8 cellular contexts compared by ENCODE assay signal in the genomic region with DNA sequence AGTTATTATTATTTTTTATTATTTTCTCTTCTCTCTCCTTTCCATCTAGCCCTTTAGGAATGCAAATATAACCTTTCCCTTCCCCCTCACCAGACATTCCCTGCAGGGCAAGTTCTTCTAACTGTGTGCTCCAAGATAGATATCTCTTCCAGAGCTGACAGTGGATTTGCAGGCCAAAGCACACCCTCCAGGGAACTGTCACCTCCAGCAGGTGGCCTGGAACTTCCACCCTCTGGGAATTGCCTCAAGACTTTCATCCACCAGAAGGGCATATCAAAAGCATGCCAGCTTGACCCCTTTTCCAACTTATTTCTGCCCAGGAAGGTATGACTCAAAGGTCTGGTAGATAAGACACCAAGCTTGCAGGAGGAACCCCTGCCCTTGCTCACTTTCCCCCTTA. TPM values are rescaled to one million over a fixed set of nuclear protein-coding genes. Genes with fewer than 3 reads are reported as not detected.
"Had no signal": no experiment of that assay in that cellular context is flagged by ENCODE, and none has a peak within 500 bp of the region (broad histone marks: within the 10 kb centered on the region; RNA-seq: fewer than 3 reads in every experiment).

No MANE protein-coding gene starts in this region.

- DNase-seq: GM23248, GOT3, H7, HCEC 1CT, IMR-90, KG1 had no signal

- H3K27ac ChIP-seq: GM23248 had no signal

- H3K9ac ChIP-seq: GM23248 had no signal

- H2AFZ ChIP-seq: GM23248 had no signal

- H3K4me3 ChIP-seq: GM23248, K562 had no signal

RNA-seq across cellular contexts. Expression of gene KCNA5, which starts 13.6 kb away (rescaled TPM):
- total RNA-seq: GM23248, HT-29, IMR-90, K562 had no signal
- polyA plus RNA-seq: GM23248, IMR-90, K562 had no signal
